In the genomic region with DNA sequence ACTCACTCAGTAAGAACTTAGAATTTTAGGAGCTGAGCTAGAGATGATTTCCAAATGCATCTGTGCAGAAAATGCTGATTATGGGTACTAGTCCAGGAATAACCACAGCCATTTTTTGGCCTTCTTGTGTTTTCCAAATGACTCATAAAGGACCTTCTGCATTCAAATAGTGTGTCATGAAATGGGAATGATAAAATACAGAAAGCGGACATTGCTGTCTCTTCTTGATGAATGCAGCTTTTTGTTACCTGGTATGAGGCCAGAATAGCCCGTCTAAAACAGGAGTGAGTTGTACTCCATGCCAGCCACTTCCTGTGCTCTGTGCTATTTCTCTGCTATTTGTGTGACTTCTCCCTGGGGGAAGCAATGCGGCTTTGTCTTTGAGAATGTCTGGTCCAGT, we compare ENCODE assay signal across 13 cellular contexts. TPM values are rescaled to one million over a fixed set of nuclear protein-coding genes. Genes with fewer than 3 reads are reported as not detected.
DNase-seq lines count a peak whose midpoint lies in the region; ATAC-seq, FAIRE-seq and TF ChIP-seq lines count a peak whose summit lies in the region.
"Had no signal": no experiment of that assay in that cellular context is flagged by ENCODE, and none has a peak within 500 bp of the region (broad histone marks: within the 10 kb centered on the region; RNA-seq: fewer than 3 reads in every experiment).

No MANE protein-coding gene starts in this region.

- no peak for ATAC-seq in activated CD4-positive, CD25-positive, alpha-beta regulatory T cell treated with anti-CD3 and anti-CD28 coated beads, Interleukin-2, amount 50 U/mL, for 24 hours

- TF ChIP-seq CTCF in bronchial epithelial cell (IDR thresholded peaks at IDR 0.05; ENCODE audit: insufficient read depth, low read length, severe bottlenecking), result no peak

- FAIRE-seq in bronchial epithelial cell (lab: Jason Lieb, UNC) (no peak), HTR-8/SVneo (lab: Jason Lieb, UNC) (no peak)

- H3K36me3 ChIP-seq in bronchial epithelial cell (ENCODE audit: control insufficient read depth, insufficient read depth, low read length), result no peaks in the 10 kb centered on the region
- H3K36me3 ChIP-seq: cardiac muscle cell had no signal

- no peak overlapping the region for H3K4me3 ChIP-seq in bronchial epithelial cell (ENCODE audit: low read depth, low read length)
- H3K4me3 ChIP-seq: cardiac muscle cell had no signal

- H3K27me3 ChIP-seq in bronchial epithelial cell (ENCODE audit: control insufficient read depth, insufficient read depth, low read length), result no peaks in the 10 kb centered on the region
- H3K27me3 ChIP-seq: cardiac muscle cell had no signal

- peak; percentile 86 for DNase-seq in COLO829 (ENCODE audit: low spot score)
- DNase-seq in LHCN-M2 (ENCODE audit: low read depth), result peak; percentile 91
- peak; percentile 90 for DNase-seq in bronchial epithelial cell (ENCODE audit: low read depth)
- DNase-seq in lung microvascular endothelial cell (ENCODE audit: low read depth in 2 of 2), result peak; percentile 47 to 75
- no peak for DNase-seq in HTR-8/SVneo (ENCODE audit: insufficient read length, low spot score)
- DNase-seq in activated CD4-positive, alpha-beta T cell treated with anti-CD3 and anti-CD28 coated beads for 48 hours, result no peak
- no peak for DNase-seq in COR-L47 (lab: John Stamatoyannopoulos, UW)
- DNase-seq: DMS79 treated with DMSO at 0.1 percent for 48 hours; hippocampal formation; NCI-H1048; stimulated activated CD4-positive, alpha-beta T cell treated with anti-CD3 and anti-CD28 coated beads, Interleukin-12 subunit alpha, Interleukin-12 subunit beta, amount 100 ng/mL, for 4 hours had no signal

RNA-seq across cellular contexts. Expression of a gene that starts 20.5 kb away (rescaled TPM):
- 2.7 and 3.2 TPM in 2 replicates for total RNA-seq in LHCN-M2 (2014; rRNA removed)
- 1.9 TPM for polyA plus RNA-seq in LHCN-M2 (2012)
- 1.3 and 2.0 TPM in 2 replicates for total RNA-seq in bronchial epithelial cell
- 0.99 and 1.5 TPM in 2 replicates for total RNA-seq in lung microvascular endothelial cell

Comparison
In these comparisons a context has a peak if more than half of its experiments do, and no peak if none do; other contexts are left out.
1. DNase-seq: peak in COLO829 (single experiment), LHCN-M2 (single experiment), bronchial epithelial cell (single experiment) and lung microvascular endothelial cell (2 of 2); none in HTR-8/SVneo (single experiment), activated CD4-positive, alpha-beta T cell treated with anti-CD3 and anti-CD28 coated beads for 48 hours (single experiment) and COR-L47 (single experiment).